In the genomic region with DNA sequence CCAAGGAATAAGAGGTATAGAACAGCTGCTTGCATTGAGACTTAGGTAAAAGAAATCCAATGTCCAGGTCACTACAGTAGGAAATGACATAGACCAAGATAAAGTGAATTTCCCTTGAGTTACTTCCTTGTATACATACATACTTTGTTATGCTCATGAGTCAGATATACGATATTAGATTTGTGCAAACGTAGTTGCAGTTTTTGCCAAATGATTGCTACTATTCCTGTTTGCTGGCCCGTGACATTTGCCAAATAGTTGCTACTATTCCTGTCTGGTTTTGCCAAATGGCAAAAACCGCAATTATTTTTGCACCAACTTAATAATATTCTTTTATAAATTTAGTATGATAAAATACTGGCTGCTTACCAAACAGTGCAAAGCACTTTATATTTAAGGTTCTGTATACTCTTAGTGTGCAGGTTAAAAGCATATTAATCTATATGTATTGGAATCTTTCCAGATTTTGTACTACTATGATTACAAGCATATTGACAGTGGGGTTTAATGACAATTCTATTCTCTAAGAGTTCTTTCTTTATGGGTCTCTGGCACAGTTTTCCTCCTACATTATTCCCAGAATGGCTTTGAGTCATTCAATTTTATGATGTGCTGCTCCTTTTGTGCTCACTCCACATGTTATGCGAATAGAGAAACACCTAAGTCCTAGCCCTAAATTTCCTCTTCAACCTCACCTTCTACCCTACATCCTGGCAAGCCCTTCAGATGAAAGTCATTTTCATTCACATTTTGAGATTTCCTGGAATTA, we compare ENCODE assay signal across 25 cellular contexts.
DNase-seq lines count a peak whose midpoint lies in the region; ATAC-seq, FAIRE-seq and TF ChIP-seq lines count a peak whose summit lies in the region.
"Had no signal": no experiment of that assay in that cellular context is flagged by ENCODE, and none has a peak within 500 bp of the region (broad histone marks: within the 10 kb centered on the region; RNA-seq: fewer than 3 reads in every experiment).

No MANE protein-coding gene starts in this region.

- peaks cover 32% of the 10 kb centered on the region for H3K27me3 Mint-ChIP-seq in MCF 10A (ENCODE audit: insufficient read depth, unreplicated experiment)
- H3K27me3 Mint-ChIP-seq: activated CD8-positive, alpha-beta T cell treated with anti-CD3 and anti-CD28 coated beads for 36 hours; naive thymus-derived CD4-positive, alpha-beta T cell had no signal

- H3K9me3 Mint-ChIP-seq in MCF 10A (ENCODE audit: unreplicated experiment), result no peaks in the 10 kb centered on the region
- H3K9me3 Mint-ChIP-seq: activated CD8-positive, alpha-beta T cell treated with anti-CD3 and anti-CD28 coated beads for 36 hours; naive thymus-derived CD4-positive, alpha-beta T cell had no signal

- H2AFZ ChIP-seq in mammary epithelial cell (ENCODE audit: low read depth, low read length), result no peak overlapping the region

- H4K20me1 ChIP-seq in mammary epithelial cell (ENCODE audit: insufficient read depth, low read length), result no peaks in the 10 kb centered on the region

- CTCF ChIA-PET in MCF 10A (lab: Yijun Ruan, JAX) (interaction anchor here (0.6 kb wide), 1 partner anchor 33 kb away, joined by 3 read pairs; no protein-coding TSS in a partner anchor), mammary epithelial cell (lab: Charles Lee; ENCODE audit: low non-redundant PET) (no interaction called here)

- no peaks in the 10 kb centered on the region for H3K79me2 ChIP-seq in mammary epithelial cell (ENCODE audit: insufficient read depth, low read length)

- 39% methylated on average over 5 of the region's 5 CpGs for WGBS in mammary epithelial cell (ENCODE audit: low coverage, missing lambda C conversion rate)
- 37 to 54% methylated on average over 3 to 5 of the region's 5 CpGs for WGBS in transverse colon (ENCODE audit: low coverage in 1 of 2), 2 donors

- H3K4me3 ChIP-seq in mammary epithelial cell (replicated peaks in 1 of 3; ENCODE audit: insufficient read depth in 1 of 3, low read depth in 2 of 3, low read length in 3 of 3), result no peak overlapping the region
- H3K4me3 ChIP-seq in bronchial epithelial cell (ENCODE audit: low read depth, low read length), result no peak overlapping the region
- no peak overlapping the region for H3K4me3 ChIP-seq in fibroblast of the aortic adventitia (ENCODE audit: low read depth, low read length)
- no peak overlapping the region for H3K4me3 ChIP-seq in transverse colon
- H3K4me3 ChIP-seq: upper lobe of left lung had no signal

- ATAC-seq in Right ventricle myocardium superior (ENCODE audit: poor library complexity) (no peak), GM21825 (IDR thresholded peaks at IDR 0.05; ENCODE audit: unreplicated experiment) (no peak), GM21360 (IDR thresholded peaks at IDR 0.05; ENCODE audit: unreplicated experiment) (no peak)
- ATAC-seq: activated CD8-positive, alpha-beta T cell treated with anti-CD3 and anti-CD28 coated beads for 36 hours; naive thymus-derived CD4-positive, alpha-beta T cell; right cardiac atrium had no signal

- H3K4me1 Mint-ChIP-seq in MCF 10A (ENCODE audit: insufficient read depth, unreplicated experiment), result no peaks in the 10 kb centered on the region
- H3K4me1 Mint-ChIP-seq: naive thymus-derived CD4-positive, alpha-beta T cell had no signal

- no peaks in the 10 kb centered on the region for H3K36me3 Mint-ChIP-seq in MCF 10A (ENCODE audit: insufficient read depth, unreplicated experiment)
- H3K36me3 Mint-ChIP-seq: naive thymus-derived CD4-positive, alpha-beta T cell had no signal

- H3K4me2 ChIP-seq in mammary epithelial cell (ENCODE audit: insufficient read depth, low read depth, low read length), result no peak overlapping the region

- TF ChIP-seq EP300 in transverse colon (IDR thresholded peaks at IDR 0.05; ENCODE audit: low read depth), result no peak

- peak; percentile 3 for DNase-seq in MCF 10A (ENCODE audit: unreplicated experiment)
- DNase-seq in mammary epithelial cell, result no peak
- DNase-seq in bronchial epithelial cell (ENCODE audit: low read depth), result peak; percentile 45
- DNase-seq in fibroblast of the aortic adventitia (ENCODE audit: low read depth), result peak; percentile 69
- no peak for DNase-seq in transverse colon
- no peak for DNase-seq in Right ventricle myocardium superior
- DNase-seq: activated CD8-positive, alpha-beta T cell treated with anti-CD3 and anti-CD28 coated beads for 36 hours; activated gamma-delta T cell treated with Interleukin-2 at 50 U/mL for 16 hours; activated T-cell treated with anti-CD3 and anti-CD28 coated beads for 4 hours; BE2C; glutamatergic neuron; KBM-7; mesendoderm; naive thymus-derived CD4-positive, alpha-beta T cell; NCI-H1694 treated with DMSO at 0.1 percent for 48 hours; NCI-H2227 treated with DMSO at 0.1 percent for 48 hours; NCI-H82; right cardiac atrium; SHP77; SW 1271; upper lobe of left lung had no signal

- POLR2A ChIA-PET in MCF 10A (lab: Yijun Ruan, JAX), result no interaction called here

- FAIRE-seq in bronchial epithelial cell (lab: Jason Lieb, UNC), result no peak
- FAIRE-seq: A204.1, H1 had no signal

- H3K27ac ChIP-seq in mammary epithelial cell (ENCODE audit: insufficient read depth, low read depth, low read length) (no peak overlapping the region), transverse colon (peak overlapping the region; percentile 8 to 59 (median 32))
- H3K27ac ChIP-seq: upper lobe of left lung had no signal

- no peak for TF ChIP-seq POLR2A in transverse colon (IDR thresholded peaks at IDR 0.05)

- no peak overlapping the region for H3K9ac ChIP-seq in mammary epithelial cell (ENCODE audit: insufficient read depth, low read length)

- TF ChIP-seq CTCF in MCF 10A (IDR thresholded peaks at IDR 0.05; ENCODE audit: unreplicated experiment) (no peak), mammary epithelial cell (conservative IDR thresholded peaks at IDR 0.05 in 1 of 2, IDR thresholded peaks at IDR 0.05 in 1 of 2; ENCODE audit: extremely low read depth in 1 of 2, insufficient read depth in 1 of 2, low read depth in 1 of 2, low read length in 2 of 2) (no peak), bronchial epithelial cell (IDR thresholded peaks at IDR 0.05; ENCODE audit: insufficient read depth, low read length, severe bottlenecking) (no peak), fibroblast of the aortic adventitia (IDR thresholded peaks at IDR 0.05; ENCODE audit: insufficient read depth, low read length) (no peak), transverse colon (IDR thresholded peaks at IDR 0.05) (no peak)

- H3K4me3 Mint-ChIP-seq in MCF 10A (ENCODE audit: unreplicated experiment), result no peak overlapping the region
- H3K4me3 Mint-ChIP-seq: activated CD8-positive, alpha-beta T cell treated with anti-CD3 and anti-CD28 coated beads for 36 hours; naive thymus-derived CD4-positive, alpha-beta T cell had no signal

- dilution Hi-C loops in mammary epithelial cell (cut with HindIII; ENCODE audit: low sequenced_read_pairs), result no loop called here

- H3K27ac Mint-ChIP-seq in MCF 10A (ENCODE audit: low read depth, unreplicated experiment), result no peak overlapping the region
- H3K27ac Mint-ChIP-seq: activated CD8-positive, alpha-beta T cell treated with anti-CD3 and anti-CD28 coated beads for 36 hours; naive thymus-derived CD4-positive, alpha-beta T cell had no signal

- H3K4me1 ChIP-seq in mammary epithelial cell (ENCODE audit: insufficient read depth, low read length), result no peaks in the 10 kb centered on the region
- H3K4me1 ChIP-seq in transverse colon, result peaks cover 0 to 2% (median 0%) of the 10 kb centered on the region in 4 donors
- H3K4me1 ChIP-seq: BE2C, upper lobe of left lung had no signal

- BruUV-seq in MCF 10A (replicated peaks; lab: Mats Ljungman, UMichigan), result no TSS peak
- BruUV-seq in mammary epithelial cell (replicated peaks; lab: Mats Ljungman, UMichigan), result no TSS peak

- H3K9me3 ChIP-seq in mammary epithelial cell (replicated peaks; ENCODE audit: insufficient read depth, low read length) (no peaks in the 10 kb centered on the region), transverse colon (no peaks in the 10 kb centered on the region)
- H3K9me3 ChIP-seq: BE2C, upper lobe of left lung had no signal

- in situ Hi-C loops in mammary epithelial cell (cut with MboI; ENCODE audit: low sequenced_read_pairs in 2 of 2), result no loop called here
- in situ Hi-C loops in transverse colon (cut with MboI; ENCODE audit: low pct_ligation_motif_present in 1 of 4, low pct_unique_long_range_greater_than_20kb in 1 of 4, low sequenced_read_pairs in 3 of 4), result no loop called here

- H3K36me3 ChIP-seq in mammary epithelial cell (ENCODE audit: insufficient read depth, low read length) (no peaks in the 10 kb centered on the region), bronchial epithelial cell (ENCODE audit: control insufficient read depth, insufficient read depth, low read length) (no peaks in the 10 kb centered on the region), transverse colon (no peaks in the 10 kb centered on the region)
- H3K36me3 ChIP-seq: BE2C, upper lobe of left lung had no signal

- intact Hi-C loops in MCF 10A (cut with micrococcal nuclease) (no loop called here), mammary epithelial cell (cut with micrococcal nuclease) (no loop called here), transverse colon (cut with DNase I; ENCODE audit: low total_unique reads) (no loop called here), Right ventricle myocardium superior (cut with DNase I) (no loop called here)

- H3K27me3 ChIP-seq in mammary epithelial cell (ENCODE audit: insufficient read depth, low read length), result peaks cover 3% of the 10 kb centered on the region
- no peaks in the 10 kb centered on the region for H3K27me3 ChIP-seq in bronchial epithelial cell (ENCODE audit: control insufficient read depth, insufficient read depth, low read length)
- H3K27me3 ChIP-seq in transverse colon, result no peaks in the 10 kb centered on the region
- H3K27me3 ChIP-seq: BE2C, upper lobe of left lung had no signal

Comparison
In these comparisons a context has a peak if more than half of its experiments do, and no peak if none do; other contexts are left out.
1. DNase-seq: peak in MCF 10A (single experiment), bronchial epithelial cell (single experiment) and fibroblast of the aortic adventitia (single experiment); none in mammary epithelial cell (single experiment), transverse colon (single experiment) and Right ventricle myocardium superior (single experiment).